In the genomic region with DNA sequence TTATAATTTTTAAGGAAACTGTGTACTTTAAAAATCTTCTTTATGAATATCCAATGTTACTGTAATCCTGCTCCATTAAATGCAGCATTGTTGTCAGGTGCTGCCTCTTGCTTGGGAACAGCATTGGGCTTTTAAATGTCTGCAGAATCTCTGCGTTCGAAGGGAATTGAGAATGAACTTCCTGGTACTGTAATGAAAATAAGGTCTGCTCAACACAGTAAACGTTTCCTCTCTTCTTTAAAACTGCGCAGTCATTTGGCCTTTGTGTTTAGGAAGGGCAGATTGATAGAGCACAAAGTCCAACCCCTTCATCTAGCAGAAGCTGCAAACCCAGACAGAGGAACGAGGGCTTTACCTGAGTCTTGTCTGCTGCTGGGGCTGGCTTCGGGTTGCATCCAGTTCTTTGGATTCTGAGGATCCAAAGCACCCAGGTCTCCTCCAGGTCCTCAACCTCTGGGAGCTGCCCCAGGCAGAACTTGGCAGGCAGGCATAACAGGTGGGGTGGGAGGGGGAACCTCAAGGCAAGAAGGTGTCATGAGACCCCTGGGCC, we compare ENCODE assay signal across 1 cellular context.
TF ChIP-seq lines count a peak whose summit lies in the region.

No MANE protein-coding gene starts in this region.

TF ChIP-seq in HepG2, 621 proteins besides CTCF, POLR2A, EP300 and RAD21 (continued from another document and continues in another):
- TF ChIP-seq ZNF205 (CRISPR knock-in tag; IDR thresholded peaks at IDR 0.05): peak; percentile 73; the same call in 1 of the 2 replicates
- TF ChIP-seq HNRNPH1 (optimal IDR thresholded peaks at IDR 0.05; ENCODE audit: low read depth, low read length): peak; percentile 44
- peak; percentile 43; the same call in 1 of the 2 replicates for TF ChIP-seq KMT2B (CRISPR knock-in tag; IDR thresholded peaks at IDR 0.05)
- TF ChIP-seq ZNF672 (CRISPR knock-in tag; IDR thresholded peaks at IDR 0.05): no peak
- no peak for TF ChIP-seq ZFP62 (CRISPR knock-in tag; IDR thresholded peaks at IDR 0.05)
- TF ChIP-seq, protein P1, sequence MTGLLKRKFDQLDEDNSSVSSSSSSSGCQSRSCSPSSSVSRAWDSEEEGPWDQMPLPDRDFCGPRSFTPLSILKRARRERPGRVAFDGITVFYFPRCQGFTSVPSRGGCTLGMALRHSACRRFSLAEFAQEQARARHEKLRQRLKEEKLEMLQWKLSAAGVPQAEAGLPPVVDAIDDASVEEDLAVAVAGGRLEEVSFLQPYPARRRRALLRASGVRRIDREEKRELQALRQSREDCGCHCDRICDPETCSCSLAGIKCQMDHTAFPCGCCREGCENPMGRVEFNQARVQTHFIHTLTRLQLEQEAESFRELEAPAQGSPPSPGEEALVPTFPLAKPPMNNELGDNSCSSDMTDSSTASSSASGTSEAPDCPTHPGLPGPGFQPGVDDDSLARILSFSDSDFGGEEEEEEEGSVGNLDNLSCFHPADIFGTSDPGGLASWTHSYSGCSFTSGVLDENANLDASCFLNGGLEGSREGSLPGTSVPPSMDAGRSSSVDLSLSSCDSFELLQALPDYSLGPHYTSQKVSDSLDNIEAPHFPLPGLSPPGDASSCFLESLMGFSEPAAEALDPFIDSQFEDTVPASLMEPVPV (CRISPR knock-in tag; IDR thresholded peaks at IDR 0.05): no peak
- TF ChIP-seq GATAD2A (CRISPR knock-in tag; IDR thresholded peaks at IDR 0.05): peak; percentile 90
- TF ChIP-seq ZEB1 (IDR thresholded peaks at IDR 0.05; ENCODE audit: insufficient replicate concordance, low read depth): no peak
- no peak for TF ChIP-seq WIZ (CRISPR knock-in tag; IDR thresholded peaks at IDR 0.05)
- TF ChIP-seq PRPF4 (IDR thresholded peaks at IDR 0.05; ENCODE audit: low read depth, low read length, poor library complexity, severe bottlenecking): no peak
- TF ChIP-seq MXD4 (CRISPR knock-in tag; IDR thresholded peaks at IDR 0.05): 0 out of 2 replicates have a peak, but pooled peaks have one; percentile 13
- peak; percentile 72; the same call in 1 of the 2 replicates for TF ChIP-seq KAT8 (CRISPR knock-in tag; IDR thresholded peaks at IDR 0.05)
- no peak; the same call in 1 of the 2 replicates for TF ChIP-seq ZIK1 (CRISPR knock-in tag; IDR thresholded peaks at IDR 0.05; ENCODE audit: borderline replicate concordance, low read depth)
- no peak for TF ChIP-seq NKX3-1 (CRISPR knock-in tag; IDR thresholded peaks at IDR 0.05)
- TF ChIP-seq, protein P2, sequence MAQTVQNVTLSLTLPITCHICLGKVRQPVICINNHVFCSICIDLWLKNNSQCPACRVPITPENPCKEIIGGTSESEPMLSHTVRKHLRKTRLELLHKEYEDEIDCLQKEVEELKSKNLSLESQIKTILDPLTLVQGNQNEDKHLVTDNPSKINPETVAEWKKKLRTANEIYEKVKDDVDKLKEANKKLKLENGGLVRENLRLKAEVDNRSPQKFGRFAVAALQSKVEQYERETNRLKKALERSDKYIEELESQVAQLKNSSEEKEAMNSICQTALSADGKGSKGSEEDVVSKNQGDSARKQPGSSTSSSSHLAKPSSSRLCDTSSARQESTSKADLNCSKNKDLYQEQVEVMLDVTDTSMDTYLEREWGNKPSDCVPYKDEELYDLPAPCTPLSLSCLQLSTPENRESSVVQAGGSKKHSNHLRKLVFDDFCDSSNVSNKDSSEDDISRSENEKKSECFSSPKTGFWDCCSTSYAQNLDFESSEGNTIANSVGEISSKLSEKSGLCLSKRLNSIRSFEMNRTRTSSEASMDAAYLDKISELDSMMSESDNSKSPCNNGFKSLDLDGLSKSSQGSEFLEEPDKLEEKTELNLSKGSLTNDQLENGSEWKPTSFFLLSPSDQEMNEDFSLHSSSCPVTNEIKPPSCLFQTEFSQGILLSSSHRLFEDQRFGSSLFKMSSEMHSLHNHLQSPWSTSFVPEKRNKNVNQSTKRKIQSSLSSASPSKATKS (CRISPR knock-in tag; IDR thresholded peaks at IDR 0.05): no peak
- TF ChIP-seq, protein P3, sequence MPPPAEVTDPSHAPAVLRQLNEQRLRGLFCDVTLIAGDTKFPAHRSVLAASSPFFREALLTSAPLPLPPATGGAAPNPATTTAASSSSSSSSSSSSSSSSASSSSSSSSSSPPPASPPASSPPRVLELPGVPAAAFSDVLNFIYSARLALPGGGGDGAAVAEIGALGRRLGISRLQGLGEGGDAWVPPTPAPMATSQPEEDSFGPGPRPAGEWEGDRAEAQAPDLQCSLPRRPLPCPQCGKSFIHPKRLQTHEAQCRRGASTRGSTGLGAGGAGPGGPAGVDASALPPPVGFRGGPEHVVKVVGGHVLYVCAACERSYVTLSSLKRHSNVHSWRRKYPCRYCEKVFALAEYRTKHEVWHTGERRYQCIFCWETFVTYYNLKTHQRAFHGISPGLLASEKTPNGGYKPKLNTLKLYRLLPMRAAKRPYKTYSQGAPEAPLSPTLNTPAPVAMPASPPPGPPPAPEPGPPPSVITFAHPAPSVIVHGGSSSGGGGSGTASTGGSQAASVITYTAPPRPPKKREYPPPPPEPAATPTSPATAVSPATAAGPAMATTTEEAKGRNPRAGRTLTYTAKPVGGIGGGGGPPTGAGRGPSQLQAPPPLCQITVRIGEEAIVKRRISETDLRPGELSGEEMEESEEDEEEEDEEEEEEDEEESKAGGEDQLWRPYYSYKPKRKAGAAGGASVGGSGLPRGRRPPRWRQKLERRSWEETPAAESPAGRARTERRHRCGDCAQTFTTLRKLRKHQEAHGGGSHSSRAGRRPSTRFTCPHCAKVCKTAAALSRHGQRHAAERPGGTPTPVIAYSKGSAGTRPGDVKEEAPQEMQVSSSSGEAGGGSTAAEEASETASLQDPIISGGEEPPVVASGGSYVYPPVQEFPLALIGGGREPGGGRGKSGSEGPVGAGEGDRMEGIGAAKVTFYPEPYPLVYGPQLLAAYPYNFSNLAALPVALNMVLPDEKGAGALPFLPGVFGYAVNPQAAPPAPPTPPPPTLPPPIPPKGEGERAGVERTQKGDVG (CRISPR knock-in tag; IDR thresholded peaks at IDR 0.05; ENCODE audit: borderline replicate concordance): no peak
- TF ChIP-seq CENPX (CRISPR knock-in tag; IDR thresholded peaks at IDR 0.05): no peak
- TF ChIP-seq MEIS1 (CRISPR knock-in tag; IDR thresholded peaks at IDR 0.05; ENCODE audit: borderline replicate concordance): no peak
- TF ChIP-seq, protein P4, sequence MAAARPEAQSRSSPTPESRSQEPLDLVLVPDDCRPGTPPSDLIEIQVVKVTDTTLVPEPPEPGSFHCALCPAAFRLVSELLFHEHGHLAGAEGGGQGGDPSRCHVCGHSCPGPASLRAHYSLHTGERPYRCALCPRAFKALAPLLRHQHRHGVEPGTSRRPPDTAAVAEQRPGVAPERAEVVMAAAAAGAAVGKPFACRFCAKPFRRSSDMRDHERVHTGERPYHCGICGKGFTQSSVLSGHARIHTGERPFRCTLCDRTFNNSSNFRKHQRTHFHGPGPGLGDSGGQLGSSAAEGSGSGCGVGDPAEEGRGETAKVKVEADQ (CRISPR knock-in tag; IDR thresholded peaks at IDR 0.05; ENCODE audit: borderline replicate concordance): no peak
- TF ChIP-seq HMG20A (CRISPR knock-in tag; IDR thresholded peaks at IDR 0.05; ENCODE audit: borderline replicate concordance): peak; percentile 78; the same call in 1 of the 2 replicates
- TF ChIP-seq, protein P5, sequence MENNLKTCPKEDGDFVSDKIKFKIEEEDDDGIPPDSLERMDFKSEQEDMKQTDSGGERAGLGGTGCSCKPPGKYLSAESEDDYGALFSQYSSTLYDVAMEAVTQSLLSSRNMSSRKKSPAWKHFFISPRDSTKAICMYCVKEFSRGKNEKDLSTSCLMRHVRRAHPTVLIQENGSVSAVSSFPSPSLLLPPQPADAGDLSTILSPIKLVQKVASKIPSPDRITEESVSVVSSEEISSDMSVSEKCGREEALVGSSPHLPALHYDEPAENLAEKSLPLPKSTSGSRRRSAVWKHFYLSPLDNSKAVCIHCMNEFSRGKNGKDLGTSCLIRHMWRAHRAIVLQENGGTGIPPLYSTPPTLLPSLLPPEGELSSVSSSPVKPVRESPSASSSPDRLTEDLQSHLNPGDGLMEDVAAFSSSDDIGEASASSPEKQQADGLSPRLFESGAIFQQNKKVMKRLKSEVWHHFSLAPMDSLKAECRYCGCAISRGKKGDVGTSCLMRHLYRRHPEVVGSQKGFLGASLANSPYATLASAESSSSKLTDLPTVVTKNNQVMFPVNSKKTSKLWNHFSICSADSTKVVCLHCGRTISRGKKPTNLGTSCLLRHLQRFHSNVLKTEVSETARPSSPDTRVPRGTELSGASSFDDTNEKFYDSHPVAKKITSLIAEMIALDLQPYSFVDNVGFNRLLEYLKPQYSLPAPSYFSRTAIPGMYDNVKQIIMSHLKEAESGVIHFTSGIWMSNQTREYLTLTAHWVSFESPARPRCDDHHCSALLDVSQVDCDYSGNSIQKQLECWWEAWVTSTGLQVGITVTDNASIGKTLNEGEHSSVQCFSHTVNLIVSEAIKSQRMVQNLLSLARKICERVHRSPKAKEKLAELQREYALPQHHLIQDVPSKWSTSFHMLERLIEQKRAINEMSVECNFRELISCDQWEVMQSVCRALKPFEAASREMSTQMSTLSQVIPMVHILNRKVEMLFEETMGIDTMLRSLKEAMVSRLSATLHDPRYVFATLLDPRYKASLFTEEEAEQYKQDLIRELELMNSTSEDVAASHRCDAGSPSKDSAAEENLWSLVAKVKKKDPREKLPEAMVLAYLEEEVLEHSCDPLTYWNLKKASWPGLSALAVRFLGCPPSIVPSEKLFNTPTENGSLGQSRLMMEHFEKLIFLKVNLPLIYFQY (CRISPR knock-in tag; IDR thresholded peaks at IDR 0.05; ENCODE audit: borderline replicate concordance): peak; percentile 67; the same call in 1 of the 2 replicates
- TF ChIP-seq FOXM1 (CRISPR knock-in tag; IDR thresholded peaks at IDR 0.05): no peak
- TF ChIP-seq ZKSCAN5 (CRISPR knock-in tag; IDR thresholded peaks at IDR 0.05): peak; percentile 35; the same call in 1 of the 2 replicates
- TF ChIP-seq ZNF607 (CRISPR knock-in tag; IDR thresholded peaks at IDR 0.05; ENCODE audit: borderline replicate concordance): no peak
- no peak for TF ChIP-seq ZNF781 (CRISPR knock-in tag; IDR thresholded peaks at IDR 0.05; ENCODE audit: borderline replicate concordance, not compliant biosample characterization)
- no peak for TF ChIP-seq SP1 (IDR thresholded peaks at IDR 0.05)
- no peak for TF ChIP-seq SP1 (CRISPR knock-in tag; IDR thresholded peaks at IDR 0.05)
- no peak for TF ChIP-seq ZNF235 (CRISPR knock-in tag; IDR thresholded peaks at IDR 0.05; ENCODE audit: borderline replicate concordance)
- TF ChIP-seq PPARG (CRISPR knock-in tag; conservative IDR thresholded peaks at IDR 0.05): peak; percentile 47; the same call in 1 of the 2 replicates
- no peak for TF ChIP-seq MED8 (CRISPR knock-in tag; IDR thresholded peaks at IDR 0.05; ENCODE audit: insufficient replicate concordance)
- TF ChIP-seq, protein P6, sequence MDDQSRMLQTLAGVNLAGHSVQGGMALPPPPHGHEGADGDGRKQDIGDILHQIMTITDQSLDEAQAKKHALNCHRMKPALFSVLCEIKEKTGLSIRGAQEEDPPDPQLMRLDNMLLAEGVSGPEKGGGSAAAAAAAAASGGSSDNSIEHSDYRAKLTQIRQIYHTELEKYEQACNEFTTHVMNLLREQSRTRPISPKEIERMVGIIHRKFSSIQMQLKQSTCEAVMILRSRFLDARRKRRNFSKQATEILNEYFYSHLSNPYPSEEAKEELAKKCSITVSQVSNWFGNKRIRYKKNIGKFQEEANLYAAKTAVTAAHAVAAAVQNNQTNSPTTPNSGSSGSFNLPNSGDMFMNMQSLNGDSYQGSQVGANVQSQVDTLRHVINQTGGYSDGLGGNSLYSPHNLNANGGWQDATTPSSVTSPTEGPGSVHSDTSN (CRISPR knock-in tag; IDR thresholded peaks at IDR 0.05; ENCODE audit: borderline replicate concordance): no peak
- TF ChIP-seq ZFAT (CRISPR knock-in tag; conservative IDR thresholded peaks at IDR 0.05): no peak
- no peak for TF ChIP-seq ZNF17 (CRISPR knock-in tag; IDR thresholded peaks at IDR 0.05)
- no peak for TF ChIP-seq ZNF724P (CRISPR knock-in tag; IDR thresholded peaks at IDR 0.05; ENCODE audit: borderline replicate concordance)
- TF ChIP-seq FOXJ3 (CRISPR knock-in tag; IDR thresholded peaks at IDR 0.05; ENCODE audit: borderline replicate concordance): no peak
- TF ChIP-seq HDAC2 (CRISPR knock-in tag; IDR thresholded peaks at IDR 0.05): peak; percentile 62; the same call in 1 of the 2 replicates
- no peak for TF ChIP-seq ZNF101 (CRISPR knock-in tag; IDR thresholded peaks at IDR 0.05; ENCODE audit: borderline replicate concordance, low read depth)
- TF ChIP-seq, protein P7, sequence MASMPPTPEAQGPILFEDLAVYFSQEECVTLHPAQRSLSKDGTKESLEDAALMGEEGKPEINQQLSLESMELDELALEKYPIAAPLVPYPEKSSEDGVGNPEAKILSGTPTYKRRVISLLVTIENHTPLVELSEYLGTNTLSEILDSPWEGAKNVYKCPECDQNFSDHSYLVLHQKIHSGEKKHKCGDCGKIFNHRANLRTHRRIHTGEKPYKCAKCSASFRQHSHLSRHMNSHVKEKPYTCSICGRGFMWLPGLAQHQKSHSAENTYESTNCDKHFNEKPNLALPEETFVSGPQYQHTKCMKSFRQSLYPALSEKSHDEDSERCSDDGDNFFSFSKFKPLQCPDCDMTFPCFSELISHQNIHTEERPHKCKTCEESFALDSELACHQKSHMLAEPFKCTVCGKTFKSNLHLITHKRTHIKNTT (CRISPR knock-in tag; IDR thresholded peaks at IDR 0.05): no peak
- TF ChIP-seq ZNF335 (CRISPR knock-in tag; IDR thresholded peaks at IDR 0.05): peak; percentile 43; the same call in 1 of the 2 replicates
